Comparison of ENCODE assay signal across 2 cellular contexts in the genomic region with DNA sequence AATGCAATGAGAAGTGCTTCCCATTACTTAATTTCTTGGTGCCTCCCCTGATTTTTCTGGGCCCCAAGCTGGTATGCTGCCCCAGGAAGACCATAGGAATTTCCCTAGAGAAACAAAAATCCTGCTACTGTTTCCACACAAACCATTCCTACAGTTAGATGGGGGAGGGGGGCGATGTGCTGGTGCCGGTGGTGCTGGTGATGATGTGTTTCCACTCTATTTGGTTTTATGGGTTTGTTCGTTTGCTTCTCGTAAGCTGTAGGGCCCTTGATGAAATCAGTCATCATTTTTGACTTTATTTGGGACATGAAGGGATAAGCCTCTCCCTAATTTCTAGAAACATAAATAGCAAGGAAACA.
TF ChIP-seq lines count a peak whose summit lies in the region.

No MANE protein-coding gene starts in this region.

TF ChIP-seq in GM23338, 12 proteins besides CTCF, POLR2A, EP300 and RAD21 (continued from another document and continues in another):
- TF ChIP-seq, protein P1, sequence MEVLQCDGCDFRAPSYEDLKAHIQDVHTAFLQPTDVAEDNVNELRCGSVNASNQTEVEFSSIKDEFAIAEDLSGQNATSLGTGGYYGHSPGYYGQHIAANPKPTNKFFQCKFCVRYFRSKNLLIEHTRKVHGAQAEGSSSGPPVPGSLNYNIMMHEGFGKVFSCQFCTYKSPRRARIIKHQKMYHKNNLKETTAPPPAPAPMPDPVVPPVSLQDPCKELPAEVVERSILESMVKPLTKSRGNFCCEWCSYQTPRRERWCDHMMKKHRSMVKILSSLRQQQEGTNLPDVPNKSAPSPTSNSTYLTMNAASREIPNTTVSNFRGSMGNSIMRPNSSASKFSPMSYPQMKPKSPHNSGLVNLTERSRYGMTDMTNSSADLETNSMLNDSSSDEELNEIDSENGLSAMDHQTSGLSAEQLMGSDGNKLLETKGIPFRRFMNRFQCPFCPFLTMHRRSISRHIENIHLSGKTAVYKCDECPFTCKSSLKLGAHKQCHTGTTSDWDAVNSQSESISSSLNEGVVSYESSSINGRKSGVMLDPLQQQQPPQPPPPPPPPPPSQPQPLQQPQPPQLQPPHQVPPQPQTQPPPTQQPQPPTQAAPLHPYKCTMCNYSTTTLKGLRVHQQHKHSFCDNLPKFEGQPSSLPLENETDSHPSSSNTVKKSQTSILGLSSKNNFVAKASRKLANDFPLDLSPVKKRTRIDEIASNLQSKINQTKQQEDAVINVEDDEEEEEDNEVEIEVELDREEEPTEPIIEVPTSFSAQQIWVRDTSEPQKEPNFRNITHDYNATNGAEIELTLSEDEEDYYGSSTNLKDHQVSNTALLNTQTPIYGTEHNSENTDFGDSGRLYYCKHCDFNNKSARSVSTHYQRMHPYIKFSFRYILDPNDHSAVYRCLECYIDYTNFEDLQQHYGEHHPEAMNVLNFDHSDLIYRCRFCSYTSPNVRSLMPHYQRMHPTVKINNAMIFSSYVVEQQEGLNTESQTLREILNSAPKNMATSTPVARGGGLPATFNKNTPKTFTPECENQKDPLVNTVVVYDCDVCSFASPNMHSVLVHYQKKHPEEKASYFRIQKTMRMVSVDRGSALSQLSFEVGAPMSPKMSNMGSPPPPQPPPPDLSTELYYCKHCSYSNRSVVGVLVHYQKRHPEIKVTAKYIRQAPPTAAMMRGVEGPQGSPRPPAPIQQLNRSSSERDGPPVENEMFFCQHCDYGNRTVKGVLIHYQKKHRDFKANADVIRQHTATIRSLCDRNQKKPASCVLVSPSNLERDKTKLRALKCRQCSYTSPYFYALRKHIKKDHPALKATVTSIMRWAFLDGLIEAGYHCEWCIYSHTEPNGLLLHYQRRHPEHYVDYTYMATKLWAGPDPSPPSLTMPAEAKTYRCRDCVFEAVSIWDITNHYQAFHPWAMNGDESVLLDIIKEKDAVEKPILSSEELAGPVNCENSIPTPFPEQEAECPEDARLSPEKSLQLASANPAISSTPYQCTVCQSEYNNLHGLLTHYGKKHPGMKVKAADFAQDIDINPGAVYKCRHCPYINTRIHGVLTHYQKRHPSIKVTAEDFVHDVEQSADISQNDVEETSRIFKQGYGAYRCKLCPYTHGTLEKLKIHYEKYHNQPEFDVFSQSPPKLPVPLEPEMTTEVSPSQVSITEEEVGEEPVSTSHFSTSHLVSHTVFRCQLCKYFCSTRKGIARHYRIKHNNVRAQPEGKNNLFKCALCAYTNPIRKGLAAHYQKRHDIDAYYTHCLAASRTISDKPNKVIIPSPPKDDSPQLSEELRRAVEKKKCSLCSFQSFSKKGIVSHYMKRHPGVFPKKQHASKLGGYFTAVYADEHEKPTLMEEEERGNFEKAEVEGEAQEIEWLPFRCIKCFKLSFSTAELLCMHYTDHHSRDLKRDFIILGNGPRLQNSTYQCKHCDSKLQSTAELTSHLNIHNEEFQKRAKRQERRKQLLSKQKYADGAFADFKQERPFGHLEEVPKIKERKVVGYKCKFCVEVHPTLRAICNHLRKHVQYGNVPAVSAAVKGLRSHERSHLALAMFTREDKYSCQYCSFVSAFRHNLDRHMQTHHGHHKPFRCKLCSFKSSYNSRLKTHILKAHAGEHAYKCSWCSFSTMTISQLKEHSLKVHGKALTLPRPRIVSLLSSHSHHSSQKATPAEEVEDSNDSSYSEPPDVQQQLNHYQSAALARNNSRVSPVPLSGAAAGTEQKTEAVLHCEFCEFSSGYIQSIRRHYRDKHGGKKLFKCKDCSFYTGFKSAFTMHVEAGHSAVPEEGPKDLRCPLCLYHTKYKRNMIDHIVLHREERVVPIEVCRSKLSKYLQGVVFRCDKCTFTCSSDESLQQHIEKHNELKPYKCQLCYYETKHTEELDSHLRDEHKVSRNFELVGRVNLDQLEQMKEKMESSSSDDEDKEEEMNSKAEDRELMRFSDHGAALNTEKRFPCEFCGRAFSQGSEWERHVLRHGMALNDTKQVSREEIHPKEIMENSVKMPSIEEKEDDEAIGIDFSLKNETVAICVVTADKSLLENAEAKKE (CRISPR knock-in tag; IDR thresholded peaks at IDR 0.05) = no peak
- TF ChIP-seq CREB1 (CRISPR knock-in tag; IDR thresholded peaks at IDR 0.05; ENCODE audit: low read depth) = no peak
- TF ChIP-seq JUNB (IDR thresholded peaks at IDR 0.05; ENCODE audit: unreplicated experiment) = no peak
- TF ChIP-seq ZNF331 (CRISPR knock-in tag; IDR thresholded peaks at IDR 0.05; ENCODE audit: low read depth) = no peak
- no peak for TF ChIP-seq ZNF114 (CRISPR knock-in tag; IDR thresholded peaks at IDR 0.05)
- no peak for TF ChIP-seq REST (IDR thresholded peaks at IDR 0.05; ENCODE audit: unreplicated experiment)
- no peak for TF ChIP-seq POLR2AphosphoS5 (IDR thresholded peaks at IDR 0.05; ENCODE audit: low read depth)
- TF ChIP-seq NANOG (IDR thresholded peaks at IDR 0.05; ENCODE audit: borderline replicate concordance) = no peak
- TF ChIP-seq EZH2 (IDR thresholded peaks at IDR 0.05; ENCODE audit: low read depth, unreplicated experiment) = no peak
- no peak for TF ChIP-seq ETS1 (IDR thresholded peaks at IDR 0.05)

TF ChIP-seq in WTC11, 78 proteins besides CTCF, POLR2A, EP300 and RAD21:
- TF ChIP-seq AFF4 (CRISPR knock-in tag; IDR thresholded peaks at IDR 0.05; ENCODE audit: borderline replicate concordance) (no peak), SOX15 (CRISPR knock-in tag; IDR thresholded peaks at IDR 0.05) (no peak)
- TF ChIP-seq, protein P2, sequence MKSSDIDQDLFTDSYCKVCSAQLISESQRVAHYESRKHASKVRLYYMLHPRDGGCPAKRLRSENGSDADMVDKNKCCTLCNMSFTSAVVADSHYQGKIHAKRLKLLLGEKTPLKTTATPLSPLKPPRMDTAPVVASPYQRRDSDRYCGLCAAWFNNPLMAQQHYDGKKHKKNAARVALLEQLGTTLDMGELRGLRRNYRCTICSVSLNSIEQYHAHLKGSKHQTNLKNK (CRISPR knock-in tag; IDR thresholded peaks at IDR 0.05) = no peak
